ENCODE assay signal across 14 cellular contexts in genomic region chr2:41722668-41723369, GRCh38.
A peak's percentile ranks its signal among the peaks of the same experiment; 100 is the strongest.
DNase-seq lines count a peak whose midpoint lies in the region; ATAC-seq and TF ChIP-seq lines count a peak whose summit lies in the region.
"Had no signal": no experiment of that assay in that cellular context is flagged by ENCODE, and none has a peak within 500 bp of the region (broad histone marks: within the 10 kb centered on the region; RNA-seq: fewer than 3 reads in every experiment).

No MANE protein-coding gene starts in this region.

- H3K9me3 ChIP-seq in osteoblast (ENCODE audit: low read depth, low read length): no peaks in the 10 kb centered on the region

- no peaks in the 10 kb centered on the region for H3K79me2 ChIP-seq in osteoblast (ENCODE audit: insufficient read depth, low read length)

- peaks cover 22% of the 10 kb centered on the region for H3K4me1 ChIP-seq in osteoblast (ENCODE audit: insufficient read depth, low read length)

- no peaks in the 10 kb centered on the region for H4K20me1 ChIP-seq in osteoblast (ENCODE audit: insufficient read depth, low read length)

- H3K36me3 ChIP-seq in osteoblast (ENCODE audit: insufficient read depth, low read length): no peaks in the 10 kb centered on the region

- H3K4me3 ChIP-seq in GM12865 (ENCODE audit: low read depth, low read length) (no peak overlapping the region), osteoblast (ENCODE audit: insufficient read depth, low read length) (no peak overlapping the region)

- ATAC-seq in HG03159 (IDR thresholded peaks at IDR 0.05; ENCODE audit: unreplicated experiment): no peak
- no peak for ATAC-seq in GM18873 (IDR thresholded peaks at IDR 0.05; ENCODE audit: low FRiP score, unreplicated experiment)

- H3K4me2 ChIP-seq in osteoblast (ENCODE audit: insufficient read depth, low read length): no peak overlapping the region

- DNase-seq in GM12865 (ENCODE audit: low read depth) (peak; percentile 25), NCI-H748 treated with DMSO at 0.1 percent for 48 hours (lab: John Stamatoyannopoulos, UW) (peak; percentile 6), fibroblast of the conjunctiva (ENCODE audit: low read depth) (peak; percentile 52), osteoblast (ENCODE audit: insufficient read length, low spot score, missing footprints) (peak; percentile 43), SIG-M5 treated with dmso at 0.1 percent for 504 hours (lab: John Stamatoyannopoulos, UW; ENCODE audit: unreplicated experiment) (no peak)
- DNase-seq in central memory CD4-positive, alpha-beta T cell: no peak
- DNase-seq: activated CD4-positive, alpha-beta memory T cell treated with anti-CD3 and anti-CD28 coated beads, Interleukin-2, amount 10 ng/mL, durations not matched to agents 7 days and 5 days; amniotic stem cell; CD4-positive, alpha-beta T cell; NCI-H1694; occipital lobe; SW 1271 had no signal

- peak overlapping the region; percentile 73 for H3K27ac ChIP-seq in osteoblast (ENCODE audit: low read depth, low read length)

- TF ChIP-seq CTCF in GM12865 (IDR thresholded peaks at IDR 0.05; ENCODE audit: insufficient read depth, low read depth, low read length, missing control alignments) (no peak), osteoblast (IDR thresholded peaks at IDR 0.05; ENCODE audit: extremely low read depth, low read depth, low read length) (no peak)

- H2AFZ ChIP-seq in osteoblast (ENCODE audit: low read length): peak overlapping the region; percentile 69

- no peaks in the 10 kb centered on the region for H3K27me3 ChIP-seq in osteoblast (ENCODE audit: insufficient read depth, low read length)

Comparison
In these comparisons a context has a peak if more than half of its experiments do, and no peak if none do; other contexts are left out.
1. DNase-seq: peak in GM12865 (single experiment), NCI-H748 treated with DMSO at 0.1 percent for 48 hours (single experiment), fibroblast of the conjunctiva (single experiment) and osteoblast (single experiment); none in central memory CD4-positive, alpha-beta T cell (single experiment) and SIG-M5 treated with dmso at 0.1 percent for 504 hours (single experiment).